Comparison of ENCODE assay signal across 1 cellular context in the genomic region with DNA sequence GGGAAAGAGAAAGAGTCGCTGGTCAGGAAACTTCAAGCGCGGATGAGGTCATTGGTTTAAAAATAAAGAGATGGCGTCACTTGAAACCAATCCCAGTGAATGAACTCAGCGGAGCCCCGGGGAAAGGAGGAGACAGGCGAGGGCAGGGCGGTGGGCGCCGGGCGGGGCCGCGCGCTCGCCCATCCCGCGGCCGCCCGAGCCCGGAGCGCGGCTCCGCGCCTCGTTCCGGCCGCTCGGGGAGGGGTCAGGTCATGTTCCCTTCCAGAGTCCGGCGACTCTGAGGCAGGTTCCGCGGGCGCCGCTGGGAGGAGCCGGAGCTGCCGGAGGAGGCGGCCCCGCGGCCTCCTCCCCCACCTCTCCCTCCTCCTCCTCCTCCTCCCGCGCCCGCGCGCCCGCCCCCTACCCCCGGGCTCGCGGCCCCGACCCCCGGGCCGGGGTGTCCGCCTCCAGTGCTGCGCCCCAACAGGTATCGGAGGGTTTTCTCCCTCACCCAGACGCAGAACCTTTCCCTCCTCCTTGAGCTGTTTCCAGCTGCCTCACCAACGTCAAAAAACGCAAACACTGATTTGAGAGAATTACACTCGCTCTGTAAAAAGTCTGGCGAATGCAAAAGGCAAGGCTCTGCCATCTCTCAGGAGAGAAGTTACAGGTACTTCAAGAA.
TF ChIP-seq lines count a peak whose summit lies in the region.

A gene with protein sequence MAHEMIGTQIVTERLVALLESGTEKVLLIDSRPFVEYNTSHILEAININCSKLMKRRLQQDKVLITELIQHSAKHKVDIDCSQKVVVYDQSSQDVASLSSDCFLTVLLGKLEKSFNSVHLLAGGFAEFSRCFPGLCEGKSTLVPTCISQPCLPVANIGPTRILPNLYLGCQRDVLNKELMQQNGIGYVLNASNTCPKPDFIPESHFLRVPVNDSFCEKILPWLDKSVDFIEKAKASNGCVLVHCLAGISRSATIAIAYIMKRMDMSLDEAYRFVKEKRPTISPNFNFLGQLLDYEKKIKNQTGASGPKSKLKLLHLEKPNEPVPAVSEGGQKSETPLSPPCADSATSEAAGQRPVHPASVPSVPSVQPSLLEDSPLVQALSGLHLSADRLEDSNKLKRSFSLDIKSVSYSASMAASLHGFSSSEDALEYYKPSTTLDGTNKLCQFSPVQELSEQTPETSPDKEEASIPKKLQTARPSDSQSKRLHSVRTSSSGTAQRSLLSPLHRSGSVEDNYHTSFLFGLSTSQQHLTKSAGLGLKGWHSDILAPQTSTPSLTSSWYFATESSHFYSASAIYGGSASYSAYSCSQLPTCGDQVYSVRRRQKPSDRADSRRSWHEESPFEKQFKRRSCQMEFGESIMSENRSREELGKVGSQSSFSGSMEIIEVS (minus strand): TSS at position 279 of the 661 bp plus-strand sequence. CDS start 41,765 bp downstream, outside the sequence.

TF ChIP-seq in H1, 55 proteins besides CTCF, POLR2A, EP300 and RAD21:
- TF ChIP-seq GTF2F1 (IDR thresholded peaks at IDR 0.05; ENCODE audit: borderline replicate concordance, low read depth, low read length) (no peak), CREB1 (IDR thresholded peaks at IDR 0.05) (peak; percentile 81; the same call in 1 of the 2 replicates), E2F6 (IDR thresholded peaks at IDR 0.05) (no peak), ASH2L (IDR thresholded peaks at IDR 0.05; ENCODE audit: low read length) (peak; percentile 41), SUZ12 (IDR thresholded peaks at IDR 0.05; ENCODE audit: low read length) (no peak), CHD1 (IDR thresholded peaks at IDR 0.05; ENCODE audit: low read depth, low read length) (no peak), YY1 (IDR thresholded peaks at IDR 0.05; ENCODE audit: low read depth, low read length) (no peak), GABPA (IDR thresholded peaks at IDR 0.05; ENCODE audit: borderline replicate concordance, insufficient read depth, low read length) (no peak), KDM4A (IDR thresholded peaks at IDR 0.05; ENCODE audit: low read depth, low read length, severe bottlenecking) (no peak), CTBP2 (IDR thresholded peaks at IDR 0.05; ENCODE audit: borderline replicate concordance, insufficient read depth, insufficient read length, low read length) (no peak), SP4 (IDR thresholded peaks at IDR 0.05; ENCODE audit: low read length) (no peak), RBBP5 (IDR thresholded peaks at IDR 0.05; ENCODE audit: borderline replicate concordance, low read depth, low read length) (peak; percentile 67; the same call in 1 of the 2 replicates), BRCA1 (IDR thresholded peaks at IDR 0.05; ENCODE audit: low read depth, low read length) (no peak), EGR1 (IDR thresholded peaks at IDR 0.05; ENCODE audit: borderline replicate concordance, low read depth, low read length) (no peak), CEBPB (IDR thresholded peaks at IDR 0.05; ENCODE audit: low read depth, low read length) (no peak), BACH1 (IDR thresholded peaks at IDR 0.05; ENCODE audit: low read length) (no peak), SIRT6 (IDR thresholded peaks at IDR 0.05; ENCODE audit: low read length) (no peak), TEAD4 (IDR thresholded peaks at IDR 0.05; ENCODE audit: low read depth, low read length) (no peak), PHF8 (conservative IDR thresholded peaks at IDR 0.05; ENCODE audit: low read depth, low read length) (no peak), TAF7 (optimal IDR thresholded peaks at IDR 0.05; ENCODE audit: borderline replicate concordance, low read depth, low read length) (no peak), SRF (IDR thresholded peaks at IDR 0.05; ENCODE audit: low read depth, low read length) (no peak), BCL11A (IDR thresholded peaks at IDR 0.05; ENCODE audit: low read depth in 2 of 2, low read length in 2 of 2) (no peak), CBX5 (IDR thresholded peaks at IDR 0.05; ENCODE audit: low read depth, low read length) (no peak), POLR2AphosphoS5 (IDR thresholded peaks at IDR 0.05; ENCODE audit: low read depth, low read length) (peak; percentile 72), HDAC6 (IDR thresholded peaks at IDR 0.05; ENCODE audit: low read depth, low read length) (no peak), FOSL1 (IDR thresholded peaks at IDR 0.05; ENCODE audit: insufficient read depth, low read depth, low read length) (no peak), TBP (IDR thresholded peaks at IDR 0.05; ENCODE audit: low read depth, low read length) (peak; percentile 43; the same call in 1 of the 2 replicates), SP2 (IDR thresholded peaks at IDR 0.05; ENCODE audit: low read length) (no peak), SIN3A (conservative IDR thresholded peaks at IDR 0.05 in 1 of 2, IDR thresholded peaks at IDR 0.05 in 1 of 2; ENCODE audit: low read depth in 1 of 2, low read length in 2 of 2) (no peak), TAF1 (IDR thresholded peaks at IDR 0.05; ENCODE audit: low read depth, low read length) (peak; percentile 77), JUND (IDR thresholded peaks at IDR 0.05; ENCODE audit: low read length) (peak; percentile 72; the same call in 1 of the 2 replicates), CHD2 (IDR thresholded peaks at IDR 0.05; ENCODE audit: low read length) (no peak), TCF12 (IDR thresholded peaks at IDR 0.05; ENCODE audit: low read depth, low read length) (no peak), SIX5 (IDR thresholded peaks at IDR 0.05; ENCODE audit: low read depth, low read length) (no peak), EZH2 (IDR thresholded peaks at IDR 0.05; ENCODE audit: low read depth, low read length, severe bottlenecking) (no peak), SP1 (IDR thresholded peaks at IDR 0.05; ENCODE audit: low read depth, low read length) (no peak), KDM1A (IDR thresholded peaks at IDR 0.05; ENCODE audit: borderline replicate concordance, low read length) (no peak), ZNF274 (IDR thresholded peaks at IDR 0.05; ENCODE audit: borderline replicate concordance, extremely low read depth, low read length) (no peak), CBX8 (IDR thresholded peaks at IDR 0.05; ENCODE audit: borderline replicate concordance, low read depth, low read length) (no peak), NRF1 (IDR thresholded peaks at IDR 0.05; ENCODE audit: low read depth, low read length) (no peak), JUN (IDR thresholded peaks at IDR 0.05; ENCODE audit: low read depth, low read length) (no peak), RFX5 (IDR thresholded peaks at IDR 0.05; ENCODE audit: borderline replicate concordance, low read depth, low read length) (no peak), HDAC2 (IDR thresholded peaks at IDR 0.05; ENCODE audit: borderline replicate concordance in 1 of 2, low read depth in 2 of 2, low read length in 2 of 2) (no peak), RXRA (IDR thresholded peaks at IDR 0.05; ENCODE audit: insufficient read depth, low read depth, low read length) (no peak), RNF2 (IDR thresholded peaks at IDR 0.05; ENCODE audit: borderline replicate concordance, low read depth, low read length, missing control alignments, poor library complexity, severe bottlenecking) (no peak)
- TF ChIP-seq, protein P1, sequence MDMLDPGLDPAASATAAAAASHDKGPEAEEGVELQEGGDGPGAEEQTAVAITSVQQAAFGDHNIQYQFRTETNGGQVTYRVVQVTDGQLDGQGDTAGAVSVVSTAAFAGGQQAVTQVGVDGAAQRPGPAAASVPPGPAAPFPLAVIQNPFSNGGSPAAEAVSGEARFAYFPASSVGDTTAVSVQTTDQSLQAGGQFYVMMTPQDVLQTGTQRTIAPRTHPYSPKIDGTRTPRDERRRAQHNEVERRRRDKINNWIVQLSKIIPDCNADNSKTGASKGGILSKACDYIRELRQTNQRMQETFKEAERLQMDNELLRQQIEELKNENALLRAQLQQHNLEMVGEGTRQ (IDR thresholded peaks at IDR 0.05; ENCODE audit: low read length): no peak
- TF ChIP-seq, protein P2, sequence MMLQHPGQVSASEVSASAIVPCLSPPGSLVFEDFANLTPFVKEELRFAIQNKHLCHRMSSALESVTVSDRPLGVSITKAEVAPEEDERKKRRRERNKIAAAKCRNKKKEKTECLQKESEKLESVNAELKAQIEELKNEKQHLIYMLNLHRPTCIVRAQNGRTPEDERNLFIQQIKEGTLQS (IDR thresholded peaks at IDR 0.05; ENCODE audit: insufficient read depth, low read depth, low read length): no peak
- TF ChIP-seq, protein P3, sequence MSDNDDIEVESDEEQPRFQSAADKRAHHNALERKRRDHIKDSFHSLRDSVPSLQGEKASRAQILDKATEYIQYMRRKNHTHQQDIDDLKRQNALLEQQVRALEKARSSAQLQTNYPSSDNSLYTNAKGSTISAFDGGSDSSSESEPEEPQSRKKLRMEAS (IDR thresholded peaks at IDR 0.05): no peak
- TF ChIP-seq, protein P4, sequence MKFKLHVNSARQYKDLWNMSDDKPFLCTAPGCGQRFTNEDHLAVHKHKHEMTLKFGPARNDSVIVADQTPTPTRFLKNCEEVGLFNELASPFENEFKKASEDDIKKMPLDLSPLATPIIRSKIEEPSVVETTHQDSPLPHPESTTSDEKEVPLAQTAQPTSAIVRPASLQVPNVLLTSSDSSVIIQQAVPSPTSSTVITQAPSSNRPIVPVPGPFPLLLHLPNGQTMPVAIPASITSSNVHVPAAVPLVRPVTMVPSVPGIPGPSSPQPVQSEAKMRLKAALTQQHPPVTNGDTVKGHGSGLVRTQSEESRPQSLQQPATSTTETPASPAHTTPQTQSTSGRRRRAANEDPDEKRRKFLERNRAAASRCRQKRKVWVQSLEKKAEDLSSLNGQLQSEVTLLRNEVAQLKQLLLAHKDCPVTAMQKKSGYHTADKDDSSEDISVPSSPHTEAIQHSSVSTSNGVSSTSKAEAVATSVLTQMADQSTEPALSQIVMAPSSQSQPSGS (IDR thresholded peaks at IDR 0.05; ENCODE audit: low read length): peak; percentile 81
